Comparison of ENCODE assay signal across 1 cellular context in genomic region chr19:4327252-4327876, GRCh38.
TF ChIP-seq lines count a peak whose summit lies in the region.

No MANE protein-coding gene starts in this region.

TF ChIP-seq in GM12878, 131 proteins besides CTCF, POLR2A, EP300 and RAD21:
- no peak for TF ChIP-seq NR2C1 (IDR thresholded peaks at IDR 0.05)
- TF ChIP-seq ZSCAN29 (IDR thresholded peaks at IDR 0.05): no peak
- no peak for TF ChIP-seq ATF3 (IDR thresholded peaks at IDR 0.05; ENCODE audit: borderline replicate concordance, extremely low read depth, low read depth, low read length)
- no peak for TF ChIP-seq HDAC2 (IDR thresholded peaks at IDR 0.05)
- no peak for TF ChIP-seq ZNF687 (IDR thresholded peaks at IDR 0.05)
- TF ChIP-seq BHLHE40 (IDR thresholded peaks at IDR 0.05; ENCODE audit: borderline replicate concordance in 1 of 2, low read depth in 2 of 2, low read length in 1 of 2): no peak
- no peak for TF ChIP-seq ZBTB33 (IDR thresholded peaks at IDR 0.05)
- TF ChIP-seq SUZ12 (IDR thresholded peaks at IDR 0.05; ENCODE audit: unreplicated experiment): no peak
- no peak for TF ChIP-seq WRNIP1 (IDR thresholded peaks at IDR 0.05; ENCODE audit: borderline replicate concordance, low read depth, low read length)
- TF ChIP-seq ASH2L (IDR thresholded peaks at IDR 0.05; ENCODE audit: borderline replicate concordance, low read depth): no peak
- no peak for TF ChIP-seq HSF1 (IDR thresholded peaks at IDR 0.05; ENCODE audit: low read depth, low read length)
- TF ChIP-seq POU2F2 (IDR thresholded peaks at IDR 0.05; ENCODE audit: borderline replicate concordance, low read depth, low read length): no peak
- no peak for TF ChIP-seq ZNF24 (IDR thresholded peaks at IDR 0.05)
